8 cellular contexts compared by ENCODE assay signal in genomic region chr17:27354051-27354490, GRCh38.
A peak's percentile ranks its signal among the peaks of the same experiment; 100 is the strongest.
DNase-seq lines count a peak whose midpoint lies in the region; ATAC-seq and TF ChIP-seq lines count a peak whose summit lies in the region.

No MANE protein-coding gene starts in this region.

- BruUV-seq in mammary epithelial cell (replicated peaks; lab: Mats Ljungman, UMichigan), result no TSS peak

- CTCF ChIA-PET in mammary epithelial cell (lab: Charles Lee; ENCODE audit: low non-redundant PET), result interaction anchor here (0.6 to 1.2 kb wide), 3 partner anchors 15 to 140 kb away, joined by 3 to 9 read pairs (median 6); no protein-coding TSS in a partner anchor

- no peaks in the 10 kb centered on the region for H4K20me1 ChIP-seq in mammary epithelial cell (ENCODE audit: insufficient read depth, low read length)

- H3K27ac ChIP-seq in mammary epithelial cell (ENCODE audit: insufficient read depth, low read depth, low read length), result no peak overlapping the region

- intact Hi-C loops in mammary epithelial cell (cut with micrococcal nuclease), result loop anchor here (1.0 to 5.0 kb wide), 4 partner anchors 57 to 298 kb away; no protein-coding TSS in a partner anchor

- peak overlapping the region; percentile 88 for H2AFZ ChIP-seq in mammary epithelial cell (ENCODE audit: low read depth, low read length)

- 46% methylated on average over 16 of the region's 19 CpGs for WGBS in mammary epithelial cell (ENCODE audit: low coverage, missing lambda C conversion rate)

- dilution Hi-C loops in mammary epithelial cell (cut with HindIII; ENCODE audit: low sequenced_read_pairs), result no loop called here

- DNase-seq in BE2C (no peak), mammary epithelial cell (no peak), glomerular visceral epithelial cell (ENCODE audit: extremely low spot score) (no peak)

- H3K4me3 ChIP-seq in BE2C (ENCODE audit: low read depth, low read length), result peak overlapping the region; percentile 55
- H3K4me3 ChIP-seq in mammary epithelial cell (replicated peaks in 1 of 3; ENCODE audit: insufficient read depth in 1 of 3, low read depth in 2 of 3, low read length in 3 of 3), result peak overlapping the region in 2 of 3 experiments; percentile 30 to 69
- H3K4me3 ChIP-seq in mucosa of stomach (ENCODE audit: low read length), result no peak overlapping the region

- H3K9me3 ChIP-seq in BE2C, result no peaks in the 10 kb centered on the region
- H3K9me3 ChIP-seq in mammary epithelial cell (replicated peaks; ENCODE audit: insufficient read depth, low read length), result no peaks in the 10 kb centered on the region
- H3K9me3 ChIP-seq in mucosa of stomach (ENCODE audit: control insufficient read depth, low read length), result no peaks in the 10 kb centered on the region

- H3K36me3 ChIP-seq in BE2C (no peaks in the 10 kb centered on the region), mammary epithelial cell (ENCODE audit: insufficient read depth, low read length) (no peaks in the 10 kb centered on the region), mucosa of stomach (ENCODE audit: control insufficient read depth, insufficient read depth, low read length) (no peaks in the 10 kb centered on the region)

- in situ Hi-C loops in mammary epithelial cell (cut with MboI; ENCODE audit: low sequenced_read_pairs in 2 of 2), result loop anchor here in 1 of 2 donors (5.0 to 10.0 kb wide), 2 partner anchors 78 to 251 kb away; no protein-coding TSS in a partner anchor

- no peaks in the 10 kb centered on the region for H3K4me1 ChIP-seq in BE2C
- H3K4me1 ChIP-seq in mammary epithelial cell (ENCODE audit: insufficient read depth, low read length), result peaks cover 10% of the 10 kb centered on the region
- H3K4me1 ChIP-seq in mucosa of stomach (ENCODE audit: control insufficient read depth, insufficient read depth, low read length), result peaks cover 20% of the 10 kb centered on the region

- TF ChIP-seq CTCF in BE2C (IDR thresholded peaks at IDR 0.05; ENCODE audit: low read depth, low read length) (no peak; the same call in 1 of the 2 replicates), mammary epithelial cell (conservative IDR thresholded peaks at IDR 0.05 in 1 of 2, IDR thresholded peaks at IDR 0.05 in 1 of 2; ENCODE audit: extremely low read depth in 1 of 2, insufficient read depth in 1 of 2, low read depth in 1 of 2, low read length in 2 of 2) (no peak)

- H3K27me3 ChIP-seq in BE2C (no peaks in the 10 kb centered on the region), mammary epithelial cell (ENCODE audit: insufficient read depth, low read length) (no peaks in the 10 kb centered on the region), mucosa of stomach (ENCODE audit: control insufficient read depth, insufficient read depth, low read length) (peaks cover 3% of the 10 kb centered on the region)

- peaks cover 7% of the 10 kb centered on the region for H3K79me2 ChIP-seq in mammary epithelial cell (ENCODE audit: insufficient read depth, low read length)

- H3K9ac ChIP-seq in mammary epithelial cell (ENCODE audit: insufficient read depth, low read length) (no peak overlapping the region), mucosa of stomach (ENCODE audit: low read length) (peak overlapping the region; percentile 66)

- H3K4me2 ChIP-seq in mammary epithelial cell (ENCODE audit: insufficient read depth, low read depth, low read length), result peak overlapping the region; percentile 80

- ATAC-seq in HG03378 (IDR thresholded peaks at IDR 0.05; ENCODE audit: unreplicated experiment) (peak; percentile 20), HG03571 (IDR thresholded peaks at IDR 0.05; ENCODE audit: unreplicated experiment) (no peak), HG03439 (IDR thresholded peaks at IDR 0.05; ENCODE audit: unreplicated experiment) (no peak), HG02852 (IDR thresholded peaks at IDR 0.05; ENCODE audit: unreplicated experiment) (no peak)
